In genomic region chr10:11345224-11346054, GRCh38 we compare ENCODE assay signal across 10 cellular contexts.
DNase-seq lines count a peak whose midpoint lies in the region; ATAC-seq and TF ChIP-seq lines count a peak whose summit lies in the region.
"Had no signal": no experiment of that assay in that cellular context is flagged by ENCODE, and none has a peak within 500 bp of the region (broad histone marks: within the 10 kb centered on the region; RNA-seq: fewer than 3 reads in every experiment).

No MANE protein-coding gene starts in this region.

- H3K9ac ChIP-seq in endodermal cell (ENCODE audit: extremely low read depth, low read length, poor library complexity, severe bottlenecking), result no peak overlapping the region
- H3K9ac ChIP-seq: KMS-11 had no signal

- H3K4me1 ChIP-seq in endodermal cell (ENCODE audit: control insufficient read depth, insufficient read depth, low read length) (no peaks in the 10 kb centered on the region), osteoblast (ENCODE audit: insufficient read depth, low read length) (no peaks in the 10 kb centered on the region)

- H3K4me1 Mint-ChIP-seq in endodermal cell, result no peaks in the 10 kb centered on the region
- peaks cover 8% of the 10 kb centered on the region for H3K4me1 Mint-ChIP-seq in stimulated activated naive CD8-positive, alpha-beta T cell treated with anti-CD3 and anti-CD28 coated beads, Interleukin-15, amount 100 ng/mL, for 72 hours
- H3K4me1 Mint-ChIP-seq: central memory CD8-positive, alpha-beta T cell had no signal

- TF ChIP-seq CTCF in GM12874 (IDR thresholded peaks at IDR 0.05; ENCODE audit: insufficient read depth, low read depth, low read length) (0 out of 2 replicates have a peak, but pooled peaks have one; percentile 28), endodermal cell (conservative IDR thresholded peaks at IDR 0.05) (peak; percentile 50), osteoblast (IDR thresholded peaks at IDR 0.05; ENCODE audit: extremely low read depth, low read depth, low read length) (no peak)

- no peaks in the 10 kb centered on the region for H3K36me3 ChIP-seq in H7 (replicated peaks; ENCODE audit: control insufficient read depth, insufficient read depth, low read length)
- no peaks in the 10 kb centered on the region for H3K36me3 ChIP-seq in endodermal cell (ENCODE audit: control insufficient read depth, insufficient read depth, low read length)
- no peaks in the 10 kb centered on the region for H3K36me3 ChIP-seq in osteoblast (ENCODE audit: insufficient read depth, low read length)

- H3K36me3 Mint-ChIP-seq in endodermal cell (ENCODE audit: low read depth), result no peaks in the 10 kb centered on the region

- no peak overlapping the region for H3K4me2 ChIP-seq in osteoblast (ENCODE audit: insufficient read depth, low read length)
- H3K4me2 ChIP-seq: KMS-11 had no signal

- no peak overlapping the region for H3K4me3 Mint-ChIP-seq in endodermal cell
- H3K4me3 Mint-ChIP-seq in stimulated activated naive CD8-positive, alpha-beta T cell treated with anti-CD3 and anti-CD28 coated beads, Interleukin-15, amount 100 ng/mL, for 72 hours, result no peak overlapping the region
- H3K4me3 Mint-ChIP-seq: central memory CD8-positive, alpha-beta T cell had no signal

- H3K27me3 ChIP-seq in H7 (ENCODE audit: control insufficient read depth, insufficient read depth, low read length), result no peaks in the 10 kb centered on the region
- H3K27me3 ChIP-seq in endodermal cell (ENCODE audit: control insufficient read depth, insufficient read depth, low read length, poor library complexity, severe bottlenecking), result no peaks in the 10 kb centered on the region
- no peaks in the 10 kb centered on the region for H3K27me3 ChIP-seq in osteoblast (ENCODE audit: insufficient read depth, low read length)

- 90 to 93% methylated on average over 4 to 10 of the region's 10 CpGs for WGBS in endodermal cell (ENCODE audit: insufficient coverage in 1 of 2, insufficient read length in 1 of 2), 2 experiments

- H3K4me3 ChIP-seq in H7 (ENCODE audit: insufficient read depth, low read depth, low read length), result no peak overlapping the region
- H3K4me3 ChIP-seq in endodermal cell (ENCODE audit: low read length), result no peak overlapping the region
- H3K4me3 ChIP-seq in osteoblast (ENCODE audit: insufficient read depth, low read length), result no peak overlapping the region

- H3K27me3 Mint-ChIP-seq in endodermal cell (ENCODE audit: insufficient read depth), result peaks cover 2% of the 10 kb centered on the region
- H3K27me3 Mint-ChIP-seq in stimulated activated naive CD8-positive, alpha-beta T cell treated with anti-CD3 and anti-CD28 coated beads, Interleukin-15, amount 100 ng/mL, for 72 hours, result no peaks in the 10 kb centered on the region
- H3K27me3 Mint-ChIP-seq: central memory CD8-positive, alpha-beta T cell had no signal

- H3K79me2 ChIP-seq in osteoblast (ENCODE audit: insufficient read depth, low read length), result no peaks in the 10 kb centered on the region

- no peak overlapping the region for H2AFZ ChIP-seq in osteoblast (ENCODE audit: low read length)

- H3K9me3 ChIP-seq in endodermal cell (ENCODE audit: control insufficient read depth, low read length), result peaks cover 9% of the 10 kb centered on the region
- no peaks in the 10 kb centered on the region for H3K9me3 ChIP-seq in osteoblast (ENCODE audit: low read depth, low read length)

- peak; percentile 64 for ATAC-seq in stimulated activated naive CD8-positive, alpha-beta T cell treated with anti-CD3 and anti-CD28 coated beads, Interleukin-15, amount 100 ng/mL, for 72 hours
- no peak for ATAC-seq in GM18867 (IDR thresholded peaks at IDR 0.05; ENCODE audit: unreplicated experiment)
- no peak for ATAC-seq in GM21367 (IDR thresholded peaks at IDR 0.05; ENCODE audit: unreplicated experiment)

- H4K20me1 ChIP-seq in osteoblast (ENCODE audit: insufficient read depth, low read length), result no peaks in the 10 kb centered on the region

- H3K9me3 Mint-ChIP-seq in endodermal cell, result peaks cover 9% of the 10 kb centered on the region
- H3K9me3 Mint-ChIP-seq in stimulated activated naive CD8-positive, alpha-beta T cell treated with anti-CD3 and anti-CD28 coated beads, Interleukin-15, amount 100 ng/mL, for 72 hours, result no peaks in the 10 kb centered on the region
- H3K9me3 Mint-ChIP-seq: central memory CD8-positive, alpha-beta T cell had no signal

- H3K27ac ChIP-seq in endodermal cell (ENCODE audit: low read depth, low read length) (no peak overlapping the region), osteoblast (ENCODE audit: low read depth, low read length) (no peak overlapping the region)
- H3K27ac ChIP-seq: KMS-11 had no signal

- H3K27ac Mint-ChIP-seq in endodermal cell, result no peak overlapping the region
- no peak overlapping the region for H3K27ac Mint-ChIP-seq in stimulated activated naive CD8-positive, alpha-beta T cell treated with anti-CD3 and anti-CD28 coated beads, Interleukin-15, amount 100 ng/mL, for 72 hours

- DNase-seq in H7 (peak; percentile 64), NCI-H2081 (lab: John Stamatoyannopoulos, UW) (peak; percentile 31 to 60), endodermal cell (peak; percentile 82), osteoblast (ENCODE audit: insufficient read length, low spot score, missing footprints) (no peak)
- no peak for DNase-seq in stimulated activated naive CD8-positive, alpha-beta T cell treated with anti-CD3 and anti-CD28 coated beads, Interleukin-15, amount 100 ng/mL, for 72 hours

Comparison
In these comparisons a context has a peak if more than half of its experiments do, and no peak if none do; other contexts are left out.
1. DNase-seq: peak in H7 (single experiment), NCI-H2081 (2 of 2) and endodermal cell (single experiment); none in stimulated activated naive CD8-positive, alpha-beta T cell treated with anti-CD3 and anti-CD28 coated beads, Interleukin-15, amount 100 ng/mL, for 72 hours (0 of 2) and osteoblast (single experiment).